In genomic region chr5:112795944-112796678, GRCh38 we compare ENCODE assay signal across 13 cellular contexts. TPM values are rescaled to one million over a fixed set of nuclear protein-coding genes. Genes with fewer than 3 reads are reported as not detected.
DNase-seq lines count a peak whose midpoint lies in the region; ATAC-seq and TF ChIP-seq lines count a peak whose summit lies in the region.
"Had no signal": no experiment of that assay in that cellular context is flagged by ENCODE, and none has a peak within 500 bp of the region (broad histone marks: within the 10 kb centered on the region; RNA-seq: fewer than 3 reads in every experiment).

No MANE protein-coding gene starts in this region.

- POLR2A ChIA-PET in activated CD4-positive, alpha-beta memory T cell treated with anti-CD3 and anti-CD28 coated beads for 36 hours (lab: Charles Lee) = no interaction called here

- no peak overlapping the region for H3K27ac ChIP-seq in MM.1S (ENCODE audit: low read length)
- H3K27ac ChIP-seq: RWPE1 had no signal

- H3K4me2 ChIP-seq in MM.1S (ENCODE audit: low read depth, low read length) = no peak overlapping the region

- no peaks in the 10 kb centered on the region for H3K9me2 ChIP-seq in MM.1S (replicated peaks; ENCODE audit: insufficient read depth, low read length)

- H3K9me3 ChIP-seq in MM.1S (replicated peaks; ENCODE audit: insufficient read depth, low read length) = no peaks in the 10 kb centered on the region
- H3K9me3 ChIP-seq: left ventricle myocardium inferior had no signal

- H3K27me3 ChIP-seq in MM.1S (replicated peaks; ENCODE audit: insufficient read depth, low read length) = no peaks in the 10 kb centered on the region

- no peaks in the 10 kb centered on the region for H3K79me2 ChIP-seq in MM.1S (ENCODE audit: low read length)

- CTCF ChIA-PET in activated CD4-positive, alpha-beta memory T cell treated with anti-CD3 and anti-CD28 coated beads for 36 hours (lab: Charles Lee) = no interaction called here

- ATAC-seq in HG03520 (IDR thresholded peaks at IDR 0.05; ENCODE audit: unreplicated experiment) = no peak
- ATAC-seq: activated CD4-positive, CD25-positive, alpha-beta regulatory T cell treated with anti-CD3 and anti-CD28 coated beads, Interleukin-2, amount 50 U/mL, for 24 hours had no signal

- H3K4me1 Mint-ChIP-seq in activated CD4-positive, alpha-beta memory T cell treated with anti-CD3 and anti-CD28 coated beads for 36 hours (ENCODE audit: low read depth) = no peaks in the 10 kb centered on the region

- H4K20me1 ChIP-seq in MM.1S (ENCODE audit: insufficient read depth, low read length) = no peaks in the 10 kb centered on the region

- H3K27ac Mint-ChIP-seq in activated CD4-positive, alpha-beta memory T cell treated with anti-CD3 and anti-CD28 coated beads for 36 hours = no peak overlapping the region

- no peaks in the 10 kb centered on the region for H3K9me3 Mint-ChIP-seq in activated CD4-positive, alpha-beta memory T cell treated with anti-CD3 and anti-CD28 coated beads for 36 hours

- H3K4me3 ChIP-seq in retinal pigment epithelial cell (ENCODE audit: low read length) = no peak overlapping the region
- no peak overlapping the region for H3K4me3 ChIP-seq in MM.1S (ENCODE audit: low read length)
- H3K4me3 ChIP-seq: left ventricle myocardium inferior had no signal

- no peaks in the 10 kb centered on the region for H3K4me1 ChIP-seq in MM.1S (ENCODE audit: low read length)

- no peaks in the 10 kb centered on the region for H3F3A ChIP-seq in MM.1S (ENCODE audit: insufficient read depth, low read length)

- intact Hi-C loops in activated CD4-positive, alpha-beta memory T cell treated with anti-CD3 and anti-CD28 coated beads for 36 hours (cut with micrococcal nuclease) = no loop called here

- no peaks in the 10 kb centered on the region for H3K27me3 Mint-ChIP-seq in activated CD4-positive, alpha-beta memory T cell treated with anti-CD3 and anti-CD28 coated beads for 36 hours

- H3K4me3 Mint-ChIP-seq in activated CD4-positive, alpha-beta memory T cell treated with anti-CD3 and anti-CD28 coated beads for 36 hours = no peak overlapping the region

- DNase-seq in SIG-M5 treated with dmso at 0.1 percent for 504 hours (lab: John Stamatoyannopoulos, UW; ENCODE audit: unreplicated experiment) = peak; percentile 18
- DNase-seq in SIG-M5 (lab: John Stamatoyannopoulos, UW) = no peak
- peak; percentile 56 for DNase-seq in NAMALWA (ENCODE audit: low spot score)
- DNase-seq in astrocyte of the hippocampus (ENCODE audit: low read depth, low spot score) = peak; percentile 20
- peak; percentile 54 for DNase-seq in retinal pigment epithelial cell (ENCODE audit: low read depth)
- DNase-seq in MM.1S = no peak
- DNase-seq in activated CD4-positive, alpha-beta memory T cell treated with anti-CD3 and anti-CD28 coated beads for 36 hours = no peak
- DNase-seq: 8988T, DMS153, left ventricle myocardium inferior had no signal

- H3K36me3 ChIP-seq in MM.1S (replicated peaks; ENCODE audit: insufficient read depth, low read length) = no peaks in the 10 kb centered on the region

- H3K36me3 Mint-ChIP-seq in activated CD4-positive, alpha-beta memory T cell treated with anti-CD3 and anti-CD28 coated beads for 36 hours = peaks cover 21% of the 10 kb centered on the region

- TF ChIP-seq CTCF in retinal pigment epithelial cell (conservative IDR thresholded peaks at IDR 0.05; ENCODE audit: low read depth, low read length) (no peak), MM.1S (IDR thresholded peaks at IDR 0.05; ENCODE audit: low read length) (no peak)

- H2AFZ ChIP-seq in MM.1S (ENCODE audit: low read length) = no peak overlapping the region

- H3K9ac ChIP-seq in MM.1S (ENCODE audit: low read length) = no peak overlapping the region

RNA-seq across cellular contexts. Expression of gene APC, which starts 58.4 kb away (rescaled TPM):
- 10 to 100 TPM; 17.3 to 20.1 TPM for total RNA-seq in activated CD4-positive, alpha-beta memory T cell treated with anti-CD3 and anti-CD28 coated beads for 36 hours

Comparison
In these comparisons a context has a peak if more than half of its experiments do, and no peak if none do; other contexts are left out.
1. DNase-seq: peak in SIG-M5 treated with dmso at 0.1 percent for 504 hours (single experiment), NAMALWA (single experiment), astrocyte of the hippocampus (single experiment) and retinal pigment epithelial cell (single experiment); none in SIG-M5 (single experiment), MM.1S (single experiment) and activated CD4-positive, alpha-beta memory T cell treated with anti-CD3 and anti-CD28 coated beads for 36 hours (single experiment).